In genomic region chr16:88784074-88784855, GRCh38 we compare ENCODE assay signal across 1 cellular context.
A peak's percentile ranks its signal among the peaks of the same experiment; 100 is the strongest.
TF ChIP-seq lines count a peak whose summit lies in the region.

No MANE protein-coding gene starts in this region.

TF ChIP-seq in HepG2, 621 proteins besides CTCF, POLR2A, EP300 and RAD21 (continued from another document and continues in another):
- TF ChIP-seq POGK (CRISPR knock-in tag; conservative IDR thresholded peaks at IDR 0.05) (peak; percentile 8; the same call in 1 of the 2 replicates), ATF3 (CRISPR knock-in tag; IDR thresholded peaks at IDR 0.05) (no peak; the same call in 1 of the 2 replicates), NR2F1 (CRISPR knock-in tag; IDR thresholded peaks at IDR 0.05) (no peak), PHF21A (CRISPR knock-in tag; IDR thresholded peaks at IDR 0.05) (peak; percentile 32; the same call in 1 of the 2 replicates), RFX3 (CRISPR knock-in tag; IDR thresholded peaks at IDR 0.05) (no peak), NFIC (IDR thresholded peaks at IDR 0.05; ENCODE audit: low read length) (no peak), FOXK1 (CRISPR knock-in tag; IDR thresholded peaks at IDR 0.05; ENCODE audit: borderline replicate concordance, low read depth) (no peak), ZNF574 (CRISPR knock-in tag; IDR thresholded peaks at IDR 0.05) (0 out of 2 replicates have a peak, but pooled peaks have one; percentile 9), CBX1 (IDR thresholded peaks at IDR 0.05; ENCODE audit: low read depth) (no peak), MXD3 (CRISPR knock-in tag; IDR thresholded peaks at IDR 0.05) (peak; percentile 14), ZNF329 (CRISPR knock-in tag; IDR thresholded peaks at IDR 0.05; ENCODE audit: low read depth) (peak; percentile 57; the same call in 1 of the 2 replicates), BORCS8-MEF2B (CRISPR knock-in tag; IDR thresholded peaks at IDR 0.05) (no peak), ZNF263 (CRISPR knock-in tag; IDR thresholded peaks at IDR 0.05) (peak; percentile 76; the same call in 1 of the 2 replicates), ZNF780A (CRISPR knock-in tag; IDR thresholded peaks at IDR 0.05) (no peak), ZNF44 (CRISPR knock-in tag; IDR thresholded peaks at IDR 0.05) (no peak), PATZ1 (CRISPR knock-in tag; IDR thresholded peaks at IDR 0.05) (peak; percentile 59), ELF1 (CRISPR knock-in tag; IDR thresholded peaks at IDR 0.05) (peak; percentile 50; the same call in 1 of the 2 replicates), ZNF616 (CRISPR knock-in tag; IDR thresholded peaks at IDR 0.05; ENCODE audit: low read depth) (no peak), GZF1 (CRISPR knock-in tag; IDR thresholded peaks at IDR 0.05) (0 out of 2 replicates have a peak, but pooled peaks have one; percentile 5), GABPA (IDR thresholded peaks at IDR 0.05; ENCODE audit: low read depth, low read length) (no peak), GABPA (CRISPR knock-in tag; IDR thresholded peaks at IDR 0.05; ENCODE audit: low read depth) (no peak), AGO1 (IDR thresholded peaks at IDR 0.05; ENCODE audit: low read depth, low read length, poor library complexity, severe bottlenecking) (no peak), ZUFSP (CRISPR knock-in tag; IDR thresholded peaks at IDR 0.05; ENCODE audit: borderline replicate concordance) (no peak), ETV6 (CRISPR knock-in tag; conservative IDR thresholded peaks at IDR 0.05) (no peak), FLYWCH1 (CRISPR knock-in tag; IDR thresholded peaks at IDR 0.05) (no peak), ZNF709 (CRISPR knock-in tag; IDR thresholded peaks at IDR 0.05) (0 out of 2 replicates have a peak, but pooled peaks have one; percentile 72), HMG20B (CRISPR knock-in tag; conservative IDR thresholded peaks at IDR 0.05) (no peak), FOXJ3 (CRISPR knock-in tag; IDR thresholded peaks at IDR 0.05; ENCODE audit: borderline replicate concordance) (no peak), ZNF317 (CRISPR knock-in tag; IDR thresholded peaks at IDR 0.05) (no peak), ZBTB3 (CRISPR knock-in tag; IDR thresholded peaks at IDR 0.05; ENCODE audit: borderline replicate concordance, low read depth) (no peak), IKZF4 (CRISPR knock-in tag; IDR thresholded peaks at IDR 0.05; ENCODE audit: borderline replicate concordance, low read depth, not compliant biosample characterization) (no peak), ZNF432 (CRISPR knock-in tag; IDR thresholded peaks at IDR 0.05; ENCODE audit: borderline replicate concordance) (no peak), AKNA (CRISPR knock-in tag; IDR thresholded peaks at IDR 0.05; ENCODE audit: borderline replicate concordance) (no peak), PCBP2 (optimal IDR thresholded peaks at IDR 0.05; ENCODE audit: low read depth, low read length, poor library complexity, severe bottlenecking) (no peak), ZNF281 (CRISPR knock-in tag; IDR thresholded peaks at IDR 0.05; ENCODE audit: borderline replicate concordance) (no peak), HOMEZ (CRISPR knock-in tag; IDR thresholded peaks at IDR 0.05; ENCODE audit: low read depth) (no peak), TOPORS (CRISPR knock-in tag; IDR thresholded peaks at IDR 0.05) (no peak; the same call in 1 of the 2 replicates), RARG (CRISPR knock-in tag; IDR thresholded peaks at IDR 0.05; ENCODE audit: low read depth) (no peak), ZBTB38 (CRISPR knock-in tag; IDR thresholded peaks at IDR 0.05) (no peak), IKZF1 (IDR thresholded peaks at IDR 0.05) (no peak), ZNF337 (CRISPR knock-in tag; IDR thresholded peaks at IDR 0.05; ENCODE audit: borderline replicate concordance, low read depth) (no peak), RELA (CRISPR knock-in tag; IDR thresholded peaks at IDR 0.05) (no peak; the same call in 1 of the 2 replicates), ZNF644 (CRISPR knock-in tag; IDR thresholded peaks at IDR 0.05; ENCODE audit: low read depth) (0 out of 2 replicates have a peak, but pooled peaks have one; percentile 19), HHEX (CRISPR knock-in tag; IDR thresholded peaks at IDR 0.05) (no peak), JDP2 (CRISPR knock-in tag; IDR thresholded peaks at IDR 0.05; ENCODE audit: borderline replicate concordance) (no peak; the same call in 1 of the 2 replicates), DMAP1 (CRISPR knock-in tag; IDR thresholded peaks at IDR 0.05) (peak; percentile 43; the same call in 1 of the 2 replicates), SAFB2 (CRISPR knock-in tag; IDR thresholded peaks at IDR 0.05; ENCODE audit: borderline replicate concordance, low read depth) (no peak)
